ENCODE assay signal across 13 cellular contexts in genomic region chr20:8777866-8778265, GRCh38.
"Had no signal": no experiment of that assay in that cellular context is flagged by ENCODE, and none has a peak within 500 bp of the region (broad histone marks: within the 10 kb centered on the region; RNA-seq: fewer than 3 reads in every experiment).

No MANE protein-coding gene starts in this region.

- H3K27ac Mint-ChIP-seq: activated naive CD4-positive, alpha-beta T cell treated with anti-CD3 and anti-CD28 coated beads for 36 hours; activated T-helper 17 cell treated with anti-CD3 and anti-CD28 coated beads, Interleukin-2, amount 50 U/mL, for 72 hours; neural progenitor cell; stimulated activated memory B cell treated with anti-CD40 and anti-IgM and Interleukin-4, amounts not matched to agents 10 μg/mL and 1 μg/mL and 100 μg/mL, for 72 hours had no signal

- H3K27me3 ChIP-seq: cardiac muscle cell, neural progenitor cell, thyroid gland, uterus had no signal

- DNase-seq: activated CD4-positive, alpha-beta T cell treated with anti-CD3 and anti-CD28 coated beads for 1 hour; activated CD4-positive, alpha-beta T cell treated with anti-CD3 and anti-CD28 coated beads, Interleukin-2, amount 50 U/mL, for 4 hours; activated naive CD4-positive, alpha-beta T cell treated with anti-CD3 and anti-CD28 coated beads for 36 hours; activated T-cell treated with anti-CD3 and anti-CD28 coated beads for 4 hours; glutamatergic neuron; stimulated activated CD4-positive, alpha-beta T cell treated with anti-CD3 and anti-CD28 coated beads, Interleukin-2, amount 100 ng/mL, for 48 hours; T-helper 9 cell; thyroid gland; uterus had no signal

- H3K9me3 ChIP-seq: thyroid gland, uterus had no signal

- H3K4me3 Mint-ChIP-seq: activated naive CD4-positive, alpha-beta T cell treated with anti-CD3 and anti-CD28 coated beads for 36 hours; activated T-helper 17 cell treated with anti-CD3 and anti-CD28 coated beads, Interleukin-2, amount 50 U/mL, for 72 hours; neural progenitor cell; stimulated activated memory B cell treated with anti-CD40 and anti-IgM and Interleukin-4, amounts not matched to agents 10 μg/mL and 1 μg/mL and 100 μg/mL, for 72 hours had no signal

- H3K27ac ChIP-seq: cardiac muscle cell, neural progenitor cell, thyroid gland, uterus had no signal

- H3K27me3 Mint-ChIP-seq: activated T-helper 17 cell treated with anti-CD3 and anti-CD28 coated beads, Interleukin-2, amount 50 U/mL, for 72 hours; stimulated activated memory B cell treated with anti-CD40 and anti-IgM and Interleukin-4, amounts not matched to agents 10 μg/mL and 1 μg/mL and 100 μg/mL, for 72 hours had no signal

- H3K4me3 ChIP-seq: cardiac muscle cell, neural progenitor cell, thyroid gland, uterus had no signal

- H3K36me3 Mint-ChIP-seq: stimulated activated memory B cell treated with anti-CD40 and anti-IgM and Interleukin-4, amounts not matched to agents 10 μg/mL and 1 μg/mL and 100 μg/mL, for 72 hours had no signal

- H3K9me3 Mint-ChIP-seq: activated naive CD4-positive, alpha-beta T cell treated with anti-CD3 and anti-CD28 coated beads for 36 hours; activated T-helper 17 cell treated with anti-CD3 and anti-CD28 coated beads, Interleukin-2, amount 50 U/mL, for 72 hours; neural progenitor cell had no signal

- H3K4me1 Mint-ChIP-seq: activated T-helper 17 cell treated with anti-CD3 and anti-CD28 coated beads, Interleukin-2, amount 50 U/mL, for 72 hours; stimulated activated memory B cell treated with anti-CD40 and anti-IgM and Interleukin-4, amounts not matched to agents 10 μg/mL and 1 μg/mL and 100 μg/mL, for 72 hours had no signal

- H3K4me1 ChIP-seq: neural progenitor cell, thyroid gland, uterus had no signal

- H3K36me3 ChIP-seq: cardiac muscle cell, neural progenitor cell, thyroid gland, uterus had no signal
